ENCODE assay signal across 8 cellular contexts in the genomic region with DNA sequence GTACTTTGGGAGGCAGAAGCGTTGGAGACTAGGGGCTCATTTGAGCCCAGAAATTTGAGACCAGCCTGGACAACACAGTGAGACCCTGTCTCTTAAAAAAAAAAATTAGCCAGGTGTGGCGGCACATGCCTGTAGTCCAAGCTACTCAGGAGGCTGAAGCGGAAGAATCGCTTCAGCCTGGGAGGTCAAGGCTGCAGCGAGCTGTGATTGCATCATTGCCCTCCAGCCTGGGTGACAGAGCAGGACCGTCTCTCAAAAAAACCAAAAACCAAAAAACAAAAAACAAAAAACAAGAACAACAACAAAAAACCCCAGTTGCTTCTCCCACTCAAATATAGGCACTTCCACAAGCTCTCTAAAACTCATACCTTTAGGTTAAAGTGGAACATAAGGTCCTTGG. TPM values are rescaled to one million over a fixed set of nuclear protein-coding genes. Genes with fewer than 3 reads are reported as not detected.
"Had no signal": no experiment of that assay in that cellular context is flagged by ENCODE, and none has a peak within 500 bp of the region (broad histone marks: within the 10 kb centered on the region; RNA-seq: fewer than 3 reads in every experiment).

No MANE protein-coding gene starts in this region.

- H3K4me3 ChIP-seq: GM12878 had no signal

- DNase-seq: GDM1, GF-D8 had no signal

- FAIRE-seq: G401.6, GM12878, GM12891, GM12892, GM18507, GM19239 had no signal

- ATAC-seq: GM12878 had no signal

RNA-seq across cellular contexts. Expression of a gene that starts 27.4 kb away (rescaled TPM):
- total RNA-seq: GM12878 had no signal
